27 cellular contexts compared by ENCODE assay signal in genomic region chr5:60955239-60955638, GRCh38.
"Had no signal": no experiment of that assay in that cellular context is flagged by ENCODE, and none has a peak within 500 bp of the region (broad histone marks: within the 10 kb centered on the region; RNA-seq: fewer than 3 reads in every experiment).

No MANE protein-coding gene starts in this region.

- H3K27me3 ChIP-seq: ascending aorta, brain microvascular endothelial cell, dorsolateral prefrontal cortex had no signal

- H3K36me3 ChIP-seq: ascending aorta, brain microvascular endothelial cell had no signal

- H3K27ac ChIP-seq: ascending aorta, brain microvascular endothelial cell, coronary artery, dorsolateral prefrontal cortex had no signal

- FAIRE-seq: bronchial epithelial cell, frontal cortex had no signal

- H3K4me3 ChIP-seq: ascending aorta, coronary artery, dorsolateral prefrontal cortex had no signal

- ATAC-seq: activated CD4-positive, alpha-beta T cell treated with anti-CD3 and anti-CD28 coated beads for 36 hours; activated CD8-positive, alpha-beta memory T cell treated with anti-CD3 and anti-CD28 coated beads, Interleukin-2, amount 10 ng/mL, durations not matched to agents 7 days and 5 days; activated CD8-positive, alpha-beta T cell treated with anti-CD3 and anti-CD28 coated beads, Interleukin-2, amount 10 ng/mL, durations not matched to agents 7 days and 5 days; activated naive CD4-positive, alpha-beta T cell treated with anti-CD3 and anti-CD28 coated beads, Interleukin-2, amount 50 U/mL, for 72 hours; esophagus mucosa had no signal

- DNase-seq: activated CD4-positive, alpha-beta memory T cell treated with anti-CD3 and anti-CD28 coated beads for 36 hours; activated CD4-positive, alpha-beta T cell treated with anti-CD3 and anti-CD28 coated beads for 36 hours; activated CD4-positive, alpha-beta T cell treated with anti-CD3 and anti-CD28 coated beads, Interleukin-2, amount 10 ng/mL, durations not matched to agents 24 days and 14 days; activated CD4-positive, CD25-positive, alpha-beta regulatory T cell; activated CD4-positive, CD25-positive, alpha-beta regulatory T cell treated with anti-CD3 and anti-CD28 coated beads, Interleukin-2, amount 50 U/mL, for 72 hours; activated CD8-positive, alpha-beta memory T cell treated with anti-CD3 and anti-CD28 coated beads, Interleukin-2, amount 10 ng/mL, durations not matched to agents 7 days and 5 days; activated CD8-positive, alpha-beta memory T cell treated with anti-CD3 and anti-CD28 coated beads, Interleukin-2, amount 50 U/mL, for 4 hours; activated CD8-positive, alpha-beta T cell treated with anti-CD3 and anti-CD28 coated beads, Interleukin-2, amount 10 ng/mL, durations not matched to agents 7 days and 5 days; activated gamma-delta T cell; activated naive CD4-positive, alpha-beta T cell; activated naive CD4-positive, alpha-beta T cell treated with anti-CD3 and anti-CD28 coated beads, Interleukin-2, amount 10 ng/mL, durations not matched to agents 7 days and 5 days; activated naive CD8-positive, alpha-beta T cell treated with anti-CD3 and anti-CD28 coated beads, Interleukin-2, amount 10 ng/mL, durations not matched to agents 7 days and 5 days; activated T-cell treated with anti-CD3 and anti-CD28 coated beads, Interleukin-2, amount 50 U/mL, for 1 hour; activated T-cell treated with anti-CD3 and anti-CD28 coated beads, Interleukin-2, amount 50 U/mL, for 48 hours; brain microvascular endothelial cell; dorsolateral prefrontal cortex; effector memory CD4-positive, alpha-beta T cell; endodermal cell; foreskin fibroblast; head of caudate nucleus; T-helper 2 cell had no signal

- H3K4me1 ChIP-seq: ascending aorta had no signal
